ENCODE assay signal across 8 cellular contexts in the genomic region with DNA sequence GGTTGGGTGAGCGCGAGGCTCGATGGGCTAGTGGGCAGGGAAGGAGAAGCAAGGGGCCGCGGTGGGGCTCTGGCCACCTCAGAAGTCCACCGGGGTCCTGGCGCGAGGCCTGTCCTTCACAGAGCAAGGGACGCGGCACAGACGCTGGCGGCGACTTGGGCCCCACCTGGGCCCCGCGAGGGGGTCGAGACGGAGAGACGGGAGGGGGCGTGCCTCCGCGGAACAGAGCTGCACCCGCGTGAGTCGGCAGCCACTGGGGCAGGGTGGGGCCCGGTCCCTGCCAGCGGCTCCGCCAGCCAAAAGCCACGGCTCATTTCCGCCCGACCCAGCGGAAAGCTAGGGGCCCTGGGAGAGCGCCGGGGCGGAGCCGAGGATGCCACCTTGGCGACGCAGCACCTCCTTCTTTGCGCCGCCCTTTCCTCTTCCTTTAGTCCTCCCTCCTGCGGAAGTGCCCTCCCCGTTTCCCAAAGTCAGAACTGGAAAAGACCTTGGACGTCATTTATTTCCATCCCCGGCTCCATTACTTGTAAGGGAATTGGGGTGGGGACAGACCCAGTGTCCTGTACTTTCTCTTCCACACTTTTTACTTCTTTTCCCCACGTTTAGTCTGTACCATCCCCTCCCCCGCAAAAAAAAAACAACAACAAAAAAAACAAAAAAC. TPM values are rescaled to one million over a fixed set of nuclear protein-coding genes. Genes with fewer than 3 reads are reported as not detected.
A peak's percentile ranks its signal among the peaks of the same experiment; 100 is the strongest.
DNase-seq lines count a peak whose midpoint lies in the region; ATAC-seq, FAIRE-seq and TF ChIP-seq lines count a peak whose summit lies in the region.

CUL7 (minus strand) TSS at position 307 of the 661 bp plus-strand sequence. CDS start 1,063 bp downstream, outside the sequence.

- TF ChIP-seq CTCF in AG04450 (IDR thresholded peaks at IDR 0.05; ENCODE audit: low read depth, low read length) (no peak), WI38 (IDR thresholded peaks at IDR 0.05; ENCODE audit: low read depth, low read length) (no peak), bronchial epithelial cell (IDR thresholded peaks at IDR 0.05; ENCODE audit: insufficient read depth, low read length, severe bottlenecking) (no peak), smooth muscle cell (IDR thresholded peaks at IDR 0.05; ENCODE audit: borderline replicate concordance, insufficient read depth, poor library complexity, severe bottlenecking) (no peak)

- FAIRE-seq in bronchial epithelial cell (lab: Jason Lieb, UNC), result no peak

- CTCF ChIA-PET in AG04450 (lab: Charles Lee), result interaction anchor here (0.6 to 2.3 kb wide), 3 partner anchors 90 to 96 kb away, joined by 5 to 6 read pairs (median 6); no protein-coding TSS in a partner anchor

- H3K27ac ChIP-seq in AG04450 (ENCODE audit: low read depth, low read length) (peak within 1 kb of the TSS; percentile 93), smooth muscle cell (ENCODE audit: low read depth) (peak within 1 kb of the TSS; percentile 83)

- WGBS in smooth muscle cell (ENCODE audit: low lambda C conversion rate), result 4% methylated on average over 38 of the region's 45 CpGs

- H3K4me3 ChIP-seq in AG04450 (ENCODE audit: low read depth, low read length), result peak within 1 kb of the TSS; percentile 89
- peak within 1 kb of the TSS; percentile 74 for H3K4me3 ChIP-seq in WI38 (ENCODE audit: low read depth, low read length)
- H3K4me3 ChIP-seq in bronchial epithelial cell (ENCODE audit: low read depth, low read length), result peak within 1 kb of the TSS; percentile 61
- peak within 1 kb of the TSS; percentile 80 for H3K4me3 ChIP-seq in smooth muscle cell

- H2AFZ ChIP-seq in smooth muscle cell (ENCODE audit: low read depth), result no peak within 1 kb of the TSS

- peaks cover 23% of the 10 kb centered on the region for H3K36me3 ChIP-seq in bronchial epithelial cell (ENCODE audit: control insufficient read depth, insufficient read depth, low read length)
- H3K36me3 ChIP-seq in smooth muscle cell (ENCODE audit: low read depth), result no peaks in the 10 kb centered on the region

- H3F3A ChIP-seq in smooth muscle cell (ENCODE audit: low read depth), result peaks cover 2% of the 10 kb centered on the region

- H3K79me2 ChIP-seq in smooth muscle cell (ENCODE audit: low read depth), result peaks cover 47% of the 10 kb centered on the region

- H3K4me1 ChIP-seq in smooth muscle cell (ENCODE audit: low read depth), result peaks cover 19% of the 10 kb centered on the region

- ATAC-seq in GM18907 (IDR thresholded peaks at IDR 0.05; ENCODE audit: unreplicated experiment), result peak; percentile 78
- peak; percentile 84 for ATAC-seq in HG03159 (IDR thresholded peaks at IDR 0.05; ENCODE audit: unreplicated experiment)

- H3K9me3 ChIP-seq in AG04450 (ENCODE audit: control insufficient read depth, insufficient read depth, low read length) (peaks cover 4% of the 10 kb centered on the region; the same call in 1 of the 2 replicates), smooth muscle cell (replicated peaks; ENCODE audit: low read depth) (no peaks in the 10 kb centered on the region)

- H4K20me1 ChIP-seq in smooth muscle cell (ENCODE audit: low read depth), result no peaks in the 10 kb centered on the region

- H3K9ac ChIP-seq in smooth muscle cell (ENCODE audit: low read depth), result peak within 1 kb of the TSS; percentile 90

- POLR2A ChIA-PET in AG04450 (lab: Yijun Ruan, JAX), result interaction anchor here (0.6 to 2.6 kb wide), 19 partner anchors 10 to 629 kb away, joined by 3 to 25 read pairs (median 4); partner anchors contain the start of genes CNPY3, CUL9, KLHDC3 and MEA1

- H3K27me3 ChIP-seq in AG04450 (ENCODE audit: control insufficient read depth, insufficient read depth, low read length) (no peaks in the 10 kb centered on the region), bronchial epithelial cell (ENCODE audit: control insufficient read depth, insufficient read depth, low read length) (no peaks in the 10 kb centered on the region), smooth muscle cell (ENCODE audit: low read depth) (no peaks in the 10 kb centered on the region)

- H3K4me2 ChIP-seq in smooth muscle cell, result peak within 1 kb of the TSS; percentile 97

- DNase-seq in AG04450 (ENCODE audit: low read depth, low spot score), result peak; percentile 85
- DNase-seq in NCI-H226, result peak; percentile 95
- DNase-seq in bronchial epithelial cell (ENCODE audit: low read depth), result peak; percentile 88
- peak; percentile 99 for DNase-seq in iPS-NIHi7 (ENCODE audit: extremely low spot score)
- DNase-seq in smooth muscle cell (lab: John Stamatoyannopoulos, UW; ENCODE audit: unreplicated experiment), result peak; percentile 74

RNA-seq across cellular contexts. Expression of gene CUL7, which starts in this region (rescaled TPM):
- polyA plus RNA-seq in AG04450 (2011; rRNA removed) (37.5 and 44.8 TPM in 2 replicates), smooth muscle cell (48.7 and 49.6 TPM in 2 replicates)
- 71.2 and 104 TPM in 2 replicates for polyA minus RNA-seq in AG04450 (2011; rRNA and poly(A)+ RNA removed)
- total RNA-seq in bronchial epithelial cell (16.9 and 20.5 TPM in 2 replicates), smooth muscle cell (36.9 and 51.4 TPM in 2 replicates)

Comparison
In these comparisons a context has a peak if more than half of its experiments do, and no peak if none do; other contexts are left out.
1. Peak in every context shown above with its lines: DNase-seq, ATAC-seq, H3K4me3 ChIP-seq and H3K27ac ChIP-seq.